11 cellular contexts compared by ENCODE assay signal in genomic region chrX:112753116-112753515, GRCh38.
"Had no signal": no experiment of that assay in that cellular context is flagged by ENCODE, and none has a peak within 500 bp of the region (broad histone marks: within the 10 kb centered on the region; RNA-seq: fewer than 3 reads in every experiment).

No MANE protein-coding gene starts in this region.

- H3K4me2 ChIP-seq: GM23338 had no signal

- H3K4me1 ChIP-seq: HAP-1 had no signal

- ATAC-seq: GM23338, HCT116 had no signal

- H3K9me3 ChIP-seq: HAP-1 had no signal

- H3K9me3 Mint-ChIP-seq: GM23338, HFFc6 had no signal

- H3K27ac Mint-ChIP-seq: GM23338, H9, HFFc6 had no signal

- H3K9ac ChIP-seq: GM23248 had no signal

- DNase-seq: GM23248, GOT3, H7, H9, HCEC 1CT, HFFc6 had no signal

- H3K4me3 ChIP-seq: GM23248, GM23338, HAP-1 had no signal

- H3K27ac ChIP-seq: GM23248 had no signal

- H3K4me3 Mint-ChIP-seq: GM23338, H9, HFFc6 had no signal

- H3K36me3 ChIP-seq: HAP-1 had no signal

- H3K4me1 Mint-ChIP-seq: GM23338, H9 had no signal

- H2AFZ ChIP-seq: GM23248, GM23338 had no signal

- FAIRE-seq: H1, H54 had no signal
